33 cellular contexts compared by ENCODE assay signal in the genomic region with DNA sequence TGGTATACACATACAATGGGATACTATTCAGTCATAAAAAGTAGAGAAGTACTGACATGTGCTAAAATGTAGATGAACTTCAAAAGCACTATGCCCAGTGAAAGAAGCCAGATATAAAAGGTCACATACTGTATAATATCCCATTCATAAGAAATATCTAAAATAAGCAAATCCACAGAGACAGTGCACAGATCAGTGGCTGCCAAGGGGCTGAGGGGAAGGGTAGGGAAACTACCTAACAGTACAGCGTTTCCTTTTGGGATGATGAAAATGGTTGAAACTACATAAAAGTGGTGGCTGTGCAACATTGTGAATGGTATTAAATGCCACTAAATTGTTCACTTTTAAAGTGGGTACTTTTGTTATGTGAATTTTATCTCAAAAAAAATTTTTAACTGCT.
"Had no signal": no experiment of that assay in that cellular context is flagged by ENCODE, and none has a peak within 500 bp of the region (broad histone marks: within the 10 kb centered on the region; RNA-seq: fewer than 3 reads in every experiment).

No MANE protein-coding gene starts in this region.

- H3K27me3 ChIP-seq: brain microvascular endothelial cell, SJSA1 had no signal

- H3K27ac ChIP-seq: brain microvascular endothelial cell, SJSA1, VCaP had no signal

- H3K9me3 ChIP-seq: SJSA1 had no signal

- H3K9me3 Mint-ChIP-seq: activated CD4-positive, alpha-beta T cell treated with anti-CD3 and anti-CD28 coated beads, Interleukin-2, amount 10 ng/mL, durations not matched to agents 7 days and 5 days; activated naive CD4-positive, alpha-beta T cell treated with anti-CD3 and anti-CD28 coated beads, Interleukin-2, amount 50 U/mL, for 24 hours; activated T-helper 1 cell treated with anti-CD3 and anti-CD28 coated beads, Interleukin-12 subunit alpha, Interleukin-12 subunit beta, Interleukin-2, Interleukin-4 antibody, amounts not matched to agents 30 ng/mL and 10 ng/mL and 1 ng/mL, durations not matched to agents 14 hours and 24 hours and 36 hours; IgD-negative memory B cell; T-cell had no signal

- DNase-seq: activated CD4-positive, alpha-beta T cell treated with anti-CD3 and anti-CD28 coated beads for 1 hour; activated CD4-positive, alpha-beta T cell treated with anti-CD3 and anti-CD28 coated beads, Interleukin-2, amount 10 ng/mL, durations not matched to agents 7 days and 5 days; activated CD4-positive, alpha-beta T cell treated with anti-CD3 and anti-CD28 coated beads, Interleukin-2, amount 50 U/mL, for 48 hours; activated CD4-positive, CD25-positive, alpha-beta regulatory T cell; activated CD8-positive, alpha-beta memory T cell treated with anti-CD3 and anti-CD28 coated beads for 24 hours; activated gamma-delta T cell treated with Interleukin-2 at 50 U/mL for 16 hours; activated T-cell treated with anti-CD3 and anti-CD28 coated beads, Interleukin-2, amount 50 U/mL, for 1 hour; amniotic stem cell; aorta; brain microvascular endothelial cell; central memory CD4-positive, alpha-beta T cell; Karpas-422; KBM-7; NCI-H1105; NCI-H1417 treated with DMSO at 0.1 percent for 48 hours; NCI-H1930; NCI-H2081 treated with DMSO at 0.1 percent for 48 hours; NCI-H226; NCI-H446 treated with DMSO at 0.1 percent for 48 hours; NCI-H524; NCI-H69; NCI-H82; RPMI8226; SHP77 treated with DMSO at 0.1 percent for 48 hours; T-cell; T-helper 17 cell had no signal

- H3K4me3 ChIP-seq: SJSA1 had no signal

- H3K4me1 ChIP-seq: SJSA1 had no signal

- H3K27ac Mint-ChIP-seq: activated CD4-positive, alpha-beta T cell treated with anti-CD3 and anti-CD28 coated beads, Interleukin-2, amount 10 ng/mL, durations not matched to agents 7 days and 5 days; activated naive CD4-positive, alpha-beta T cell treated with anti-CD3 and anti-CD28 coated beads, Interleukin-2, amount 50 U/mL, for 24 hours; activated T-helper 1 cell treated with anti-CD3 and anti-CD28 coated beads, Interleukin-12 subunit alpha, Interleukin-12 subunit beta, Interleukin-2, Interleukin-4 antibody, amounts not matched to agents 30 ng/mL and 10 ng/mL and 1 ng/mL, durations not matched to agents 14 hours and 24 hours and 36 hours; IgD-negative memory B cell; T-cell; T-helper 17 cell had no signal

- H3K4me3 Mint-ChIP-seq: activated CD4-positive, alpha-beta T cell treated with anti-CD3 and anti-CD28 coated beads, Interleukin-2, amount 10 ng/mL, durations not matched to agents 7 days and 5 days; activated naive CD4-positive, alpha-beta T cell treated with anti-CD3 and anti-CD28 coated beads, Interleukin-2, amount 50 U/mL, for 24 hours; activated T-helper 1 cell treated with anti-CD3 and anti-CD28 coated beads, Interleukin-12 subunit alpha, Interleukin-12 subunit beta, Interleukin-2, Interleukin-4 antibody, amounts not matched to agents 30 ng/mL and 10 ng/mL and 1 ng/mL, durations not matched to agents 14 hours and 24 hours and 36 hours; IgD-negative memory B cell; T-helper 17 cell had no signal

- H3K4me1 Mint-ChIP-seq: activated CD4-positive, alpha-beta T cell treated with anti-CD3 and anti-CD28 coated beads, Interleukin-2, amount 10 ng/mL, durations not matched to agents 7 days and 5 days; activated naive CD4-positive, alpha-beta T cell treated with anti-CD3 and anti-CD28 coated beads, Interleukin-2, amount 50 U/mL, for 24 hours; IgD-negative memory B cell had no signal

- ATAC-seq: Panc1, SK-N-SH treated with all-trans-retinoic acid at 6 μM for 48 hours, T-cell, T-helper 17 cell had no signal

- H3K27me3 Mint-ChIP-seq: activated CD4-positive, alpha-beta T cell treated with anti-CD3 and anti-CD28 coated beads, Interleukin-2, amount 10 ng/mL, durations not matched to agents 7 days and 5 days; activated naive CD4-positive, alpha-beta T cell treated with anti-CD3 and anti-CD28 coated beads, Interleukin-2, amount 50 U/mL, for 24 hours; IgD-negative memory B cell; T-cell; T-helper 17 cell had no signal
